9 cellular contexts compared by ENCODE assay signal in the genomic region with DNA sequence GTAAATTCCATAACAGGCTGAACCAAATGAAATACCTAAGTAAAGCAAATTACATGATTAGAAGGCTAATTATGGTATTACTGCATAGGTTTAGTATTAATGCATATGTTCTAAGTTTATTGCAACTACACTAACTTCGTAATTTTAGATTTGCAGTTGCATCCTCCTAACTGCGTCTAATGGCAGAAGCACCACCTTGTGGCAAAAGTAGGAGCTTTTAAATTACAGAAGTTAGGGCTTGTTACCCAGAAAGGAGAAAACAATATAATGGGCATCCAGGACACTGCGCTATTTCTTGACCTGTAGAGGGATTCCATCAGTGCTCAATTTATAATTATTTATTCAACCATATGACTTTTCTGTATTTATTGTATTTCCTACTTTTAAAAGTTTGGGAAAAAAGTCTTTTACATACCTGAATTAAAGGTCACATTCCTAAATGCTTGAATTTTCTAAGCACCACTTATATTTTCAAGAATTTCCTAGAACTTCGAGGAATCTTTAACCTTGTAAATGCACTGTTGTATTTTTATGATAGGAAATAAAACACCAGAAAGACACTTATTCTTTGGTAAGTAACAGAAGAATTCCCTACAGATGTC. TPM values are rescaled to one million over a fixed set of nuclear protein-coding genes. Genes with fewer than 3 reads are reported as not detected.
DNase-seq lines count a peak whose midpoint lies in the region; TF ChIP-seq lines count a peak whose summit lies in the region.
"Had no signal": no experiment of that assay in that cellular context is flagged by ENCODE, and none has a peak within 500 bp of the region (broad histone marks: within the 10 kb centered on the region; RNA-seq: fewer than 3 reads in every experiment).

No MANE protein-coding gene starts in this region.

- intact Hi-C loops in vagina (cut with DNase I): loop anchor here (10.0 kb wide), 1 partner anchor 523 kb away; no protein-coding TSS in a partner anchor

- peaks cover 11% of the 10 kb centered on the region for H3K36me3 Mint-ChIP-seq in brain

- H3K27ac Mint-ChIP-seq in brain: no peak overlapping the region

- TF ChIP-seq CTCF in brain (conservative IDR thresholded peaks at IDR 0.05) (peak; percentile 73 to 78), vagina (IDR thresholded peaks at IDR 0.05) (peak in 1 of 3 experiments; percentile 29)

- H3K27me3 ChIP-seq in vagina: no peaks in the 10 kb centered on the region

- no peak overlapping the region for H3K4me3 Mint-ChIP-seq in brain

- no peak overlapping the region for H3K4me3 ChIP-seq in vagina

- H3K4me1 ChIP-seq in vagina: no peaks in the 10 kb centered on the region

- H3K27me3 Mint-ChIP-seq in brain: peaks cover 4% of the 10 kb centered on the region

- no peaks in the 10 kb centered on the region for H3K9me3 Mint-ChIP-seq in brain

- no peaks in the 10 kb centered on the region for H3K9me3 ChIP-seq in vagina

- no peaks in the 10 kb centered on the region for H3K36me3 ChIP-seq in vagina

- TF ChIP-seq POLR2A in vagina (IDR thresholded peaks at IDR 0.05): no peak

- H3K27ac ChIP-seq in vagina: no peak overlapping the region

- peak; percentile 35 for DNase-seq in COLO829 (ENCODE audit: low spot score)
- DNase-seq in Kasumi-1 (lab: John Stamatoyannopoulos, UW): peak; percentile 54 to 62
- peak; percentile 22 for DNase-seq in medulla oblongata (ENCODE audit: extremely low spot score)
- DNase-seq in SHP77 treated with DMSO at 0.1 percent for 48 hours (lab: John Stamatoyannopoulos, UW): no peak
- DNase-seq in T-helper 9 cell: no peak
- DNase-seq in NCI-H187 treated with DMSO at 0.1 percent for 48 hours (lab: John Stamatoyannopoulos, UW): no peak
- no peak for DNase-seq in vagina (ENCODE audit: extremely low spot score in 2 of 2)

- no peaks in the 10 kb centered on the region for H3K4me1 Mint-ChIP-seq in brain

RNA-seq across cellular contexts. Expression of a gene that starts 16.3 kb away (rescaled TPM):
- 3.4 TPM for polyA plus RNA-seq in brain (ENCODE audit: insufficient read depth, low read depth, low replicate concordance)
- total RNA-seq in vagina: not detected
- total RNA-seq: dermis microvascular lymphatic vessel endothelial cell had no signal

Comparison
In these comparisons a context has a peak if more than half of its experiments do, and no peak if none do; other contexts are left out.
1. DNase-seq: peak in COLO829 (single experiment), Kasumi-1 (2 of 2) and medulla oblongata (single experiment); none in SHP77 treated with DMSO at 0.1 percent for 48 hours (single experiment), T-helper 9 cell (single experiment), NCI-H187 treated with DMSO at 0.1 percent for 48 hours (single experiment) and vagina (0 of 2).